In genomic region chr1:80402636-80403035, GRCh38 we compare ENCODE assay signal across 25 cellular contexts.
"Had no signal": no experiment of that assay in that cellular context is flagged by ENCODE, and none has a peak within 500 bp of the region (broad histone marks: within the 10 kb centered on the region; RNA-seq: fewer than 3 reads in every experiment).

No MANE protein-coding gene starts in this region.

- ATAC-seq: left lung; lower lobe of right lung; naive thymus-derived CD8-positive, alpha-beta T cell; pancreas; right cardiac atrium; sciatic nerve; stimulated activated effector memory CD8-positive, alpha-beta T cell treated with anti-CD3 and anti-CD28 coated beads, Interleukin-12 subunit alpha, Interleukin-12 subunit beta, amount 100 ng/mL, for 72 hours; upper lobe of right lung had no signal

- H3K4me1 Mint-ChIP-seq: naive thymus-derived CD8-positive, alpha-beta T cell; nephron progenitor cell; stimulated activated effector memory CD8-positive, alpha-beta T cell treated with anti-CD3 and anti-CD28 coated beads, Interleukin-12 subunit alpha, Interleukin-12 subunit beta, amount 100 ng/mL, for 72 hours had no signal

- H3K4me3 ChIP-seq: left lung, lower lobe of right lung, pancreas, prostate gland, skin epidermis, suprapubic skin, thoracic aorta, tibial artery, upper lobe of right lung had no signal

- H3K4me1 ChIP-seq: left lung, lower lobe of right lung, pancreas, prostate gland, suprapubic skin, tibial artery, upper lobe of right lung had no signal

- H3K4me3 Mint-ChIP-seq: naive thymus-derived CD8-positive, alpha-beta T cell; nephron progenitor cell; stimulated activated effector memory CD8-positive, alpha-beta T cell treated with anti-CD3 and anti-CD28 coated beads, Interleukin-12 subunit alpha, Interleukin-12 subunit beta, amount 100 ng/mL, for 72 hours; stimulated activated naive CD8-positive, alpha-beta T cell treated with anti-CD3 and anti-CD28 coated beads, Interleukin-15, Interleukin-2, amounts not matched to agents 100 ng/mL and 50 ng/mL, for 24 hours had no signal

- H3K27me3 ChIP-seq: left lung, pancreas, suprapubic skin, tibial artery, upper lobe of right lung had no signal

- H3K27me3 Mint-ChIP-seq: naive thymus-derived CD8-positive, alpha-beta T cell; stimulated activated naive CD8-positive, alpha-beta T cell treated with anti-CD3 and anti-CD28 coated beads, Interleukin-15, Interleukin-2, amounts not matched to agents 100 ng/mL and 50 ng/mL, for 24 hours had no signal

- H3K36me3 Mint-ChIP-seq: stimulated activated effector memory CD8-positive, alpha-beta T cell treated with anti-CD3 and anti-CD28 coated beads, Interleukin-12 subunit alpha, Interleukin-12 subunit beta, amount 100 ng/mL, for 72 hours had no signal

- H3K27ac ChIP-seq: left lung, lower lobe of right lung, pancreas, prostate gland, skin epidermis, suprapubic skin, thoracic aorta, tibial artery, upper lobe of right lung had no signal

- DNase-seq: hippocampal formation; kidney; left colon; left lung; lower lobe of right lung; mammary epithelial cell; mesenchymal stem cell; naive thymus-derived CD8-positive, alpha-beta T cell; nephron progenitor cell; pancreas; posterior cingulate gyrus; retina; right cardiac atrium; stimulated activated CD4-positive, alpha-beta T cell treated with anti-CD3 and anti-CD28 coated beads, Interleukin-4, amount 100 ng/mL, for 24 hours; stimulated activated naive CD4-positive, alpha-beta T cell; tibial artery; trophoblast cell; upper lobe of right lung had no signal

- H3K27ac Mint-ChIP-seq: naive thymus-derived CD8-positive, alpha-beta T cell; stimulated activated effector memory CD8-positive, alpha-beta T cell treated with anti-CD3 and anti-CD28 coated beads, Interleukin-12 subunit alpha, Interleukin-12 subunit beta, amount 100 ng/mL, for 72 hours; stimulated activated naive CD8-positive, alpha-beta T cell treated with anti-CD3 and anti-CD28 coated beads, Interleukin-15, Interleukin-2, amounts not matched to agents 100 ng/mL and 50 ng/mL, for 24 hours had no signal

- H3K36me3 ChIP-seq: left lung, lower lobe of right lung, pancreas, prostate gland, suprapubic skin, thoracic aorta, tibial artery, upper lobe of right lung had no signal

- H3K9me3 Mint-ChIP-seq: stimulated activated naive CD8-positive, alpha-beta T cell treated with anti-CD3 and anti-CD28 coated beads, Interleukin-15, Interleukin-2, amounts not matched to agents 100 ng/mL and 50 ng/mL, for 24 hours had no signal

- H3K9me3 ChIP-seq: lower lobe of right lung, pancreas, prostate gland, suprapubic skin, thoracic aorta, tibial artery, upper lobe of right lung had no signal
